In the genomic region with DNA sequence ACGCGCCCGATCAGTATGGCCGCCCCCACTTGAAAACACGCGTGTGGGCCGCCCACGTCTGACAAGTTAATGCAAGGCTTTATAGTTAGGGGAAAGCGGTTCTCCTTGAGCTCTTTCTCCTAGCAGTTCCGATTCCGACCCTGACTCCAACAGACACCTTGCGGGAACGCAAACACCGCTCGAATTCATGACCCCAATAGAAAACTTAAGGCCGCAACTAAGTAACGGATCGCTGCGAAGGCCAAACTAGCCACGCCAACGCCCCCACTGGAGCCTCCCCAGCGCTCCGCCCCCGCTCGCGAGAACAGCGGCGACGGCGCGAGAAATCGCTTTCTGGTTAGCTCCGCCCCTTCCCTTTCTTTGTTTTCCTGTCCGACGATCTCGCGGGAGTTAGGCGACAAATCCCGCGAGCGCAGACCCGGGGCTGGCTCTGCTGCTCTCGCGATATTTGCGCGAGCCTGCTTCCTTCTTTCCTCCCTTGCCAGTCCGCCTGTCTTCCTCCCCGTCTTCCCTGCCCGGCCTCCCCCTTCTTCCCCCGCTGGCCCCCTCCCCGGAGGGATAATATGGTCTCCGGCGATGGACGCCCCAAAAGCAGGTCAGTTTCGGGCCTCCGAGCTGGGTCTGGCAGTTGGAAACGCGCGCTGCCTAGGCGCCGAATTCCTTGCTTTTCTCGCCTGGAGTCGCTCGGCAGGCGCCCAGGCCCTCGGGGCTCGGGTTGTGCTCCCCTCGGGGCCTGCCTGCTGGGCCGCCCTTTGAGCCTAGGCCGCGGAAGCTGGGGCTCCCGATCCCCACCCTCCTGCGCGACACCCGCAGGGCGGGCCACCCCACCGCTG, we compare ENCODE assay signal across 8 cellular contexts. TPM values are rescaled to one million over a fixed set of nuclear protein-coding genes. Genes with fewer than 3 reads are reported as not detected.
DNase-seq lines count a peak whose midpoint lies in the region; ATAC-seq and TF ChIP-seq lines count a peak whose summit lies in the region.

A gene with protein sequence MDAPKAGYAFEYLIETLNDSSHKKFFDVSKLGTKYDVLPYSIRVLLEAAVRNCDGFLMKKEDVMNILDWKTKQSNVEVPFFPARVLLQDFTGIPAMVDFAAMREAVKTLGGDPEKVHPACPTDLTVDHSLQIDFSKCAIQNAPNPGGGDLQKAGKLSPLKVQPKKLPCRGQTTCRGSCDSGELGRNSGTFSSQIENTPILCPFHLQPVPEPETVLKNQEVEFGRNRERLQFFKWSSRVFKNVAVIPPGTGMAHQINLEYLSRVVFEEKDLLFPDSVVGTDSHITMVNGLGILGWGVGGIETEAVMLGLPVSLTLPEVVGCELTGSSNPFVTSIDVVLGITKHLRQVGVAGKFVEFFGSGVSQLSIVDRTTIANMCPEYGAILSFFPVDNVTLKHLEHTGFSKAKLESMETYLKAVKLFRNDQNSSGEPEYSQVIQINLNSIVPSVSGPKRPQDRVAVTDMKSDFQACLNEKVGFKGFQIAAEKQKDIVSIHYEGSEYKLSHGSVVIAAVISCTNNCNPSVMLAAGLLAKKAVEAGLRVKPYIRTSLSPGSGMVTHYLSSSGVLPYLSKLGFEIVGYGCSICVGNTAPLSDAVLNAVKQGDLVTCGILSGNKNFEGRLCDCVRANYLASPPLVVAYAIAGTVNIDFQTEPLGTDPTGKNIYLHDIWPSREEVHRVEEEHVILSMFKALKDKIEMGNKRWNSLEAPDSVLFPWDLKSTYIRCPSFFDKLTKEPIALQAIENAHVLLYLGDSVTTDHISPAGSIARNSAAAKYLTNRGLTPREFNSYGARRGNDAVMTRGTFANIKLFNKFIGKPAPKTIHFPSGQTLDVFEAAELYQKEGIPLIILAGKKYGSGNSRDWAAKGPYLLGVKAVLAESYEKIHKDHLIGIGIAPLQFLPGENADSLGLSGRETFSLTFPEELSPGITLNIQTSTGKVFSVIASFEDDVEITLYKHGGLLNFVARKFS (plus strand): TSS at position 455 of the 833 bp plus-strand sequence. CDS start 122 bp downstream, at position 577.

- CTCF ChIA-PET in HEK293T (lab: Yijun Ruan, JAX): interaction anchor here (0.5 to 1.7 kb wide), 5 partner anchors 13 to 130 kb away, joined by 3 to 8 read pairs (median 3); no protein-coding TSS in a partner anchor

- peak within 1 kb of the TSS; percentile 80 for H2AFZ ChIP-seq in neural progenitor cell (replicated peaks)

- peak within 1 kb of the TSS; percentile 86 for H3K4me3 ChIP-seq in neural progenitor cell

- H3K9ac ChIP-seq in neural progenitor cell: peak within 1 kb of the TSS; percentile 99

- ATAC-seq in foreskin keratinocyte: peak; percentile 89

- peaks cover 49% of the 10 kb centered on the region for H3K79me2 ChIP-seq in neural progenitor cell (ENCODE audit: low read depth)

- peaks cover 4% of the 10 kb centered on the region for H3K27me3 Mint-ChIP-seq in neural progenitor cell (ENCODE audit: insufficient read depth, low read depth)

- peaks cover 17% of the 10 kb centered on the region for H3K36me3 Mint-ChIP-seq in neural progenitor cell

- H3K4me3 Mint-ChIP-seq in neural progenitor cell: peak within 1 kb of the TSS; percentile 93

- H3K4me1 Mint-ChIP-seq in neural progenitor cell: peaks cover 23% of the 10 kb centered on the region

- H3K9me3 ChIP-seq in neural progenitor cell (ENCODE audit: low read depth): no peaks in the 10 kb centered on the region

- H3F3A ChIP-seq in neural progenitor cell (ENCODE audit: low read depth): peaks cover 17% of the 10 kb centered on the region

- peak within 1 kb of the TSS; percentile 82 for H3K27ac ChIP-seq in foreskin keratinocyte
- peak within 1 kb of the TSS; percentile 90 for H3K27ac ChIP-seq in neural progenitor cell

- H3K27ac Mint-ChIP-seq in neural progenitor cell: peak within 1 kb of the TSS; percentile 98

- in situ Hi-C loops in SK-MEL-5 (cut with HindIII; ENCODE audit: low pct_unique_long_range_greater_than_20kb, low sequenced_read_pairs): no loop called here

- DNase-seq in GDM1 (lab: John Stamatoyannopoulos, UW) (peak; percentile 97), HEK293T (ENCODE audit: extremely low spot score) (peak; percentile 99), MV-4-11 (lab: John Stamatoyannopoulos, UW) (peak; percentile 97), SK-MEL-5 (ENCODE audit: low read depth, low spot score) (peak; percentile 98), foreskin keratinocyte (peak; percentile 88 to 96), neural progenitor cell (ENCODE audit: low spot score) (peak; percentile 99), stromal cell of bone marrow (ENCODE audit: low read depth) (peak; percentile 96)
- peak; percentile 97 for DNase-seq in activated naive CD4-positive, alpha-beta T cell treated with Interleukin-2 at 50 U/mL for 16 hours

- POLR2A ChIA-PET in HEK293T (lab: Yijun Ruan, JAX): interaction anchor here (0.7 to 3.4 kb wide), 47 partner anchors 8 to 1536 kb away, joined by 3 to 40 read pairs (median 5); a partner anchor contains a TSS

- H3K36me3 ChIP-seq in neural progenitor cell: peaks cover 8% of the 10 kb centered on the region

- peak within 1 kb of the TSS; percentile 88 for H3K4me2 ChIP-seq in neural progenitor cell

- H3K27me3 ChIP-seq in foreskin keratinocyte (no peaks in the 10 kb centered on the region), neural progenitor cell (no peaks in the 10 kb centered on the region)

- H3K4me1 ChIP-seq in foreskin keratinocyte: peaks cover 6% of the 10 kb centered on the region
- H3K4me1 ChIP-seq in neural progenitor cell: peaks cover 19% of the 10 kb centered on the region

- H3K9me3 Mint-ChIP-seq in neural progenitor cell: no peaks in the 10 kb centered on the region

- TF ChIP-seq CTCF in foreskin keratinocyte (conservative IDR thresholded peaks at IDR 0.05): no peak
- no peak for TF ChIP-seq CTCF in neural progenitor cell (IDR thresholded peaks at IDR 0.05)

- H4K20me1 ChIP-seq in neural progenitor cell (ENCODE audit: low read depth): peaks cover 36% of the 10 kb centered on the region

TF ChIP-seq in HEK293T, 16 proteins besides CTCF, POLR2A, EP300 and RAD21:
- peak; percentile 91 for TF ChIP-seq L3MBTL2 (conservative IDR thresholded peaks at IDR 0.05)
- TF ChIP-seq SUZ12 (IDR thresholded peaks at IDR 0.05): no peak
- no peak for TF ChIP-seq HDGF (IDR thresholded peaks at IDR 0.05; ENCODE audit: borderline replicate concordance)
- no peak for TF ChIP-seq CTBP1 (IDR thresholded peaks at IDR 0.05; ENCODE audit: borderline replicate concordance)
- TF ChIP-seq TARDBP (IDR thresholded peaks at IDR 0.05): peak; percentile 85
- TF ChIP-seq SP1 (IDR thresholded peaks at IDR 0.05): peak; percentile 95
- TF ChIP-seq BHLHE40 (IDR thresholded peaks at IDR 0.05; ENCODE audit: borderline replicate concordance): no peak
- TF ChIP-seq, protein P1, sequence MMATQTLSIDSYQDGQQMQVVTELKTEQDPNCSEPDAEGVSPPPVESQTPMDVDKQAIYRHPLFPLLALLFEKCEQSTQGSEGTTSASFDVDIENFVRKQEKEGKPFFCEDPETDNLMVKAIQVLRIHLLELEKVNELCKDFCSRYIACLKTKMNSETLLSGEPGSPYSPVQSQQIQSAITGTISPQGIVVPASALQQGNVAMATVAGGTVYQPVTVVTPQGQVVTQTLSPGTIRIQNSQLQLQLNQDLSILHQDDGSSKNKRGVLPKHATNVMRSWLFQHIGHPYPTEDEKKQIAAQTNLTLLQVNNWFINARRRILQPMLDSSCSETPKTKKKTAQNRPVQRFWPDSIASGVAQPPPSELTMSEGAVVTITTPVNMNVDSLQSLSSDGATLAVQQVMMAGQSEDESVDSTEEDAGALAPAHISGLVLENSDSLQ (IDR thresholded peaks at IDR 0.05): peak; percentile 73
- no peak for TF ChIP-seq ZNF384 (IDR thresholded peaks at IDR 0.05)
- no peak; the same call in 1 of the 2 replicates for TF ChIP-seq FOXM1 (IDR thresholded peaks at IDR 0.05; ENCODE audit: borderline replicate concordance)
- TF ChIP-seq ARNT (IDR thresholded peaks at IDR 0.05): no peak
- TF ChIP-seq ELF4 (IDR thresholded peaks at IDR 0.05): peak; percentile 38
- 0 out of 2 replicates have a peak, but pooled peaks have one; percentile 25 for TF ChIP-seq NFRKB (IDR thresholded peaks at IDR 0.05)
- 0 out of 2 replicates have a peak, but pooled peaks have one; percentile 14 for TF ChIP-seq LEF1 (IDR thresholded peaks at IDR 0.05; ENCODE audit: borderline replicate concordance)
- no peak for TF ChIP-seq FOXK2 (IDR thresholded peaks at IDR 0.05)
- TF ChIP-seq FOXA1 (IDR thresholded peaks at IDR 0.05): no peak

RNA-seq across cellular contexts. Expression of the gene that starts here (rescaled TPM):
- 21.8 and 30.4 TPM in 2 replicates for total RNA-seq in SK-MEL-5 (2014; rRNA removed; shearing (Covaris generic))
- 25.7 and 45.0 TPM in 2 replicates for polyA plus RNA-seq in SK-MEL-5 (2015; cell fraction: cytosol; rRNA removed)
- 26.3 and 32.6 TPM in 2 replicates for polyA plus RNA-seq in SK-MEL-5 (2015; cell fraction: nucleus; rRNA removed)
- 21.1 and 22.1 TPM in 2 replicates for total RNA-seq in foreskin keratinocyte
- polyA plus RNA-seq in foreskin keratinocyte: 4.6 and 5.8 TPM in 2 replicates
- total RNA-seq in neural progenitor cell (ENCODE audit: low replicate concordance): 55.7 and 87.7 TPM in 2 replicates

Comparison
In these comparisons a context has a peak if more than half of its experiments do, and no peak if none do; other contexts are left out.
1. Peak in every context shown above with its lines: DNase-seq, ATAC-seq, H3K4me3 ChIP-seq and H3K27ac ChIP-seq.